ENCODE assay signal across 12 cellular contexts in the genomic region with DNA sequence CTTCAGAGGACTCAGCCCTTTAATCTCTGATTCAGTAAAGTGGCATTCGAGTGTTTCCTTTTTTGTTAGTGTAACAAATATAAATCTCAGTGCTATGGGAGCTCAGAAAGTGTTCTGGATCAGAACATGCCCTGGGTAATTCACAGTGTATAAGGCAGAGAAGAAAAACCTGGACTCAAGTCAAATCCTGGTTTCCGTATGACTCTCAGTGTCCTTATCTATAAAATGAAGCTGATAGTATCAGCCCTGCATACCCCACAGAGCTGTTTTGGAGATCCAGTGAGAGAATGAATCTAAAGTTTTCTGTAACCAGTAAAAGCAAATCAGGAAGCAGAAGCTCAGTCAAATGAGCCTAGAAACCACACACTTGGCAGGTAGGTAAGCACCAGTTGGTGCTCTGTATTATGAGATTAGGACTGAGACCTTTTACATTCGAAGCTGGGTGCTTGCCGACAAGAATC.
A peak's percentile ranks its signal among the peaks of the same experiment; 100 is the strongest.
DNase-seq lines count a peak whose midpoint lies in the region; ATAC-seq and TF ChIP-seq lines count a peak whose summit lies in the region.
"Had no signal": no experiment of that assay in that cellular context is flagged by ENCODE, and none has a peak within 500 bp of the region (broad histone marks: within the 10 kb centered on the region; RNA-seq: fewer than 3 reads in every experiment).

No MANE protein-coding gene starts in this region.

- H3K4me3 Mint-ChIP-seq in memory B cell = no peak overlapping the region

- peaks cover 17% of the 10 kb centered on the region for H3K4me1 Mint-ChIP-seq in memory B cell

- TF ChIP-seq CTCF in spleen (IDR thresholded peaks at IDR 0.05 in 8 of 11, conservative IDR thresholded peaks at IDR 0.05 in 3 of 11) = no peak

- no peaks in the 10 kb centered on the region for H3K36me3 ChIP-seq in spleen
- H3K36me3 ChIP-seq: thoracic aorta had no signal

- no peaks in the 10 kb centered on the region for H3K27me3 ChIP-seq in spleen (replicated peaks in 1 of 7)

- in situ Hi-C loops in G401 (cut with HindIII; ENCODE audit: low sequenced_read_pairs) = no loop called here

- 29 to 48% (median 35%) methylated on average over 4 of the region's 4 CpGs for WGBS in spleen, 5 donors

- H3K9me3 ChIP-seq in spleen = peaks cover 0 to 4% (median 0%) of the 10 kb centered on the region in 8 donors
- H3K9me3 ChIP-seq: thoracic aorta had no signal

- peaks cover 0 to 15% (median 9%) of the 10 kb centered on the region in 6 donors for H3K4me1 ChIP-seq in spleen

- ATAC-seq in memory B cell (ENCODE audit: low read depth) = peak; percentile 60

- no peaks in the 10 kb centered on the region for H3K27me3 Mint-ChIP-seq in memory B cell

- peak; percentile 36 for DNase-seq in EL
- peak; percentile 29 for DNase-seq in LHCN-M2 (ENCODE audit: low read depth)
- DNase-seq in astrocyte of the hippocampus (ENCODE audit: low read depth, low spot score) = peak; percentile 56
- DNase-seq in memory B cell (ENCODE audit: low spot score in 2 of 2) = no peak
- DNase-seq in SHP77 (lab: John Stamatoyannopoulos, UW) = no peak
- no peak for DNase-seq in spleen
- DNase-seq in G401 (ENCODE audit: low spot score) = no peak
- DNase-seq in medulla oblongata (ENCODE audit: extremely low spot score) = no peak
- DNase-seq: Calu3, kidney, NCI-H2029 had no signal

- no peak overlapping the region for H3K27ac Mint-ChIP-seq in memory B cell

- H3K4me3 ChIP-seq in spleen = no peak overlapping the region
- H3K4me3 ChIP-seq: thoracic aorta had no signal

- peaks cover 6% of the 10 kb centered on the region for H3K36me3 Mint-ChIP-seq in memory B cell

- H3K9me3 Mint-ChIP-seq in memory B cell = peaks cover 1% of the 10 kb centered on the region

- no peak for TF ChIP-seq POLR2A in spleen (IDR thresholded peaks at IDR 0.05)

- no peak overlapping the region for H3K27ac ChIP-seq in spleen
- H3K27ac ChIP-seq: thoracic aorta had no signal

- intact Hi-C loops in spleen (cut with DNase I; ENCODE audit: low total_unique reads) = no loop called here

Comparison
In these comparisons a context has a peak if more than half of its experiments do, and no peak if none do; other contexts are left out.
1. DNase-seq: peak in EL (single experiment), LHCN-M2 (single experiment) and astrocyte of the hippocampus (single experiment); none in memory B cell (0 of 2), SHP77 (0 of 2), spleen (single experiment), G401 (single experiment) and medulla oblongata (single experiment).